ENCODE assay signal across 20 cellular contexts in the genomic region with DNA sequence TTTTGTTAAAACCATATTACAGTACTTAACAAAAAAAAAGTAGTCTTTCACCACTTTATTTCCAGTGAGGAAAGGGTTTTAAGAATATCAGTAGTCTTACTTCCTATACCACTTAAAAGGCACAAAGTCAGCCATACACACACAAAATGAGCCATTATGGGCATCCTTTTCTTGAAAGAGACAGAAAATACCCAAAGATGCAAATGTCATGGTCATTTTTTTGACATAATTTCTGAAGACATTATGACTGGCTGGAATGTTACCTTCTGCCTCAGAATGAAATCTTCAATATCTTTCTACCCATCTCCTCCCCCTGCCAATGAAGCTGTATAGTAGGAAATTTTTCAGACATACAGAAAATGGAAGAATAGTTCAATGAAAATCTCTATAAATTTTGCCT.
A peak's percentile ranks its signal among the peaks of the same experiment; 100 is the strongest.
DNase-seq lines count a peak whose midpoint lies in the region; ATAC-seq and TF ChIP-seq lines count a peak whose summit lies in the region.
"Had no signal": no experiment of that assay in that cellular context is flagged by ENCODE, and none has a peak within 500 bp of the region (broad histone marks: within the 10 kb centered on the region; RNA-seq: fewer than 3 reads in every experiment).

No MANE protein-coding gene starts in this region.

- no peaks in the 10 kb centered on the region for H3K9me3 Mint-ChIP-seq in activated naive CD4-positive, alpha-beta T cell treated with anti-CD3 and anti-CD28 coated beads, Interleukin-2, amount 50 U/mL, for 72 hours
- H3K9me3 Mint-ChIP-seq in activated naive CD4-positive, alpha-beta T cell treated with anti-CD3 and anti-CD28 coated beads for 36 hours, result no peaks in the 10 kb centered on the region
- no peaks in the 10 kb centered on the region for H3K9me3 Mint-ChIP-seq in memory B cell
- H3K9me3 Mint-ChIP-seq: activated CD4-positive, alpha-beta memory T cell treated with anti-CD3 and anti-CD28 coated beads, Interleukin-2, amount 10 ng/mL, durations not matched to agents 7 days and 5 days; CD4-positive, alpha-beta T cell; naive thymus-derived CD4-positive, alpha-beta T cell; WTC11 had no signal

- H3K27ac ChIP-seq in Panc1 (ENCODE audit: low read length), result no peak overlapping the region
- H3K27ac ChIP-seq in uterus, result peak overlapping the region; percentile 72 to 83

- intact Hi-C loops in activated naive CD4-positive, alpha-beta T cell treated with anti-CD3 and anti-CD28 coated beads for 36 hours (cut with micrococcal nuclease), result loop anchor here (1.0 kb wide), 1 partner anchor 8 kb away; no protein-coding TSS in a partner anchor
- intact Hi-C loops in Panc1 (cut with micrococcal nuclease; ENCODE audit: unreplicated experiment) (no loop called here), uterus (cut with DNase I; ENCODE audit: low total_unique reads) (no loop called here)

- BruUV-seq in Panc1 (replicated peaks; lab: Mats Ljungman, UMichigan), result TSS peak; percentile 29

- CTCF ChIA-PET in activated naive CD4-positive, alpha-beta T cell treated with anti-CD3 and anti-CD28 coated beads for 36 hours (lab: Charles Lee), result interaction anchor here (0.9 to 2.1 kb wide), 4 partner anchors 16 to 293 kb away, joined by 3 to 11 read pairs (median 5); no protein-coding TSS in a partner anchor
- CTCF ChIA-PET in Panc1 (lab: Charles Lee), result no interaction called here

- POLR2A ChIA-PET in Panc1 (lab: Charles Lee), result interaction anchor here (0.6 to 1.2 kb wide), 2 partner anchors 44 to 302 kb away, joined by 3 to 4 read pairs; no protein-coding TSS in a partner anchor

- TF ChIP-seq CTCF in Panc1 (IDR thresholded peaks at IDR 0.05) (no peak), uterus (IDR thresholded peaks at IDR 0.05) (no peak)

- no peaks in the 10 kb centered on the region for H3K36me3 ChIP-seq in Panc1 (ENCODE audit: control insufficient read depth, insufficient read depth, low read length)
- H3K36me3 ChIP-seq in uterus, result no peaks in the 10 kb centered on the region
- H3K36me3 ChIP-seq: pancreas had no signal

- ATAC-seq in activated naive CD4-positive, alpha-beta T cell treated with anti-CD3 and anti-CD28 coated beads, Interleukin-2, amount 50 U/mL, for 72 hours, result peak; percentile 83 to 87
- ATAC-seq in Panc1, result no peak
- no peak for ATAC-seq in memory B cell (ENCODE audit: low read depth)
- no peak for ATAC-seq in HG02623 (IDR thresholded peaks at IDR 0.05; ENCODE audit: unreplicated experiment)
- ATAC-seq: naive thymus-derived CD4-positive, alpha-beta T cell; right cardiac atrium; WTC11 had no signal

- in situ Hi-C loops in Panc1 (cut with HindIII; ENCODE audit: low pct_unique_long_range_greater_than_20kb, low sequenced_read_pairs), result no loop called here

- H3K4me3 Mint-ChIP-seq in activated naive CD4-positive, alpha-beta T cell treated with anti-CD3 and anti-CD28 coated beads for 36 hours, result no peak overlapping the region
- no peak overlapping the region for H3K4me3 Mint-ChIP-seq in memory B cell
- H3K4me3 Mint-ChIP-seq: activated CD4-positive, alpha-beta memory T cell treated with anti-CD3 and anti-CD28 coated beads, Interleukin-2, amount 10 ng/mL, durations not matched to agents 7 days and 5 days; CD4-positive, alpha-beta T cell; naive thymus-derived CD4-positive, alpha-beta T cell; WTC11 had no signal

- TF ChIP-seq POLR2A in uterus (IDR thresholded peaks at IDR 0.05), result no peak

- peaks cover 37% of the 10 kb centered on the region for H3K4me1 Mint-ChIP-seq in activated naive CD4-positive, alpha-beta T cell treated with anti-CD3 and anti-CD28 coated beads for 36 hours (ENCODE audit: low read depth)
- peaks cover 8% of the 10 kb centered on the region for H3K4me1 Mint-ChIP-seq in memory B cell

- H3K4me3 ChIP-seq in Panc1 (ENCODE audit: low read depth in 2 of 2, low read length in 2 of 2) (no peak overlapping the region), uterus (no peak overlapping the region)
- H3K4me3 ChIP-seq: pancreas had no signal

- H3K27ac Mint-ChIP-seq in activated naive CD4-positive, alpha-beta T cell treated with anti-CD3 and anti-CD28 coated beads, Interleukin-2, amount 50 U/mL, for 72 hours, result peak overlapping the region in 1 of 2 donors; percentile 73
- H3K27ac Mint-ChIP-seq in activated naive CD4-positive, alpha-beta T cell treated with anti-CD3 and anti-CD28 coated beads for 36 hours, result no peak overlapping the region
- peak overlapping the region; percentile 35 for H3K27ac Mint-ChIP-seq in memory B cell
- H3K27ac Mint-ChIP-seq: activated CD4-positive, alpha-beta memory T cell treated with anti-CD3 and anti-CD28 coated beads, Interleukin-2, amount 10 ng/mL, durations not matched to agents 7 days and 5 days; CD4-positive, alpha-beta T cell had no signal

- peaks cover 14% of the 10 kb centered on the region for H3K4me1 ChIP-seq in Panc1 (ENCODE audit: control insufficient read depth, insufficient read depth, low read length)
- peaks cover 0 to 16% of the 10 kb centered on the region in 2 donors for H3K4me1 ChIP-seq in uterus

- H3K36me3 Mint-ChIP-seq in activated naive CD4-positive, alpha-beta T cell treated with anti-CD3 and anti-CD28 coated beads, Interleukin-2, amount 50 U/mL, for 72 hours, result peaks cover 0 to 8% of the 10 kb centered on the region in 2 donors
- H3K36me3 Mint-ChIP-seq in activated naive CD4-positive, alpha-beta T cell treated with anti-CD3 and anti-CD28 coated beads for 36 hours (ENCODE audit: low read depth), result peaks cover 2% of the 10 kb centered on the region
- H3K36me3 Mint-ChIP-seq in memory B cell, result peaks cover 22% of the 10 kb centered on the region

- no peak for DNase-seq in activated naive CD4-positive, alpha-beta T cell treated with anti-CD3 and anti-CD28 coated beads, Interleukin-2, amount 50 U/mL, for 72 hours (ENCODE audit: low spot score in 2 of 2)
- DNase-seq in activated naive CD4-positive, alpha-beta T cell treated with anti-CD3 and anti-CD28 coated beads for 36 hours, result no peak
- DNase-seq in Panc1 (ENCODE audit: low read depth, low spot score) (no peak), memory B cell (ENCODE audit: low spot score in 2 of 2) (no peak), uterus (no peak), AG08396 (ENCODE audit: low spot score) (no peak)
- DNase-seq: activated CD4-positive, alpha-beta memory T cell treated with anti-CD3 and anti-CD28 coated beads, Interleukin-2, amount 10 ng/mL, durations not matched to agents 7 days and 5 days; CD4-positive, alpha-beta T cell; DMS 273 treated with DMSO at 0.1 percent for 48 hours; KBM-7; mesendoderm; naive thymus-derived CD4-positive, alpha-beta T cell; NCI-H2171; NCI-H524 treated with DMSO at 0.1 percent for 48 hours; right cardiac atrium; SK-N-SH; T1000 had no signal

- H3K27me3 ChIP-seq in Panc1 (ENCODE audit: control insufficient read depth, insufficient read depth, low read length), result no peaks in the 10 kb centered on the region
- H3K27me3 ChIP-seq in uterus, result no peaks in the 10 kb centered on the region
- H3K27me3 ChIP-seq: pancreas had no signal

- no peaks in the 10 kb centered on the region for H3K27me3 Mint-ChIP-seq in activated naive CD4-positive, alpha-beta T cell treated with anti-CD3 and anti-CD28 coated beads for 36 hours (ENCODE audit: low read depth)
- no peaks in the 10 kb centered on the region for H3K27me3 Mint-ChIP-seq in memory B cell
- H3K27me3 Mint-ChIP-seq: activated CD4-positive, alpha-beta memory T cell treated with anti-CD3 and anti-CD28 coated beads, Interleukin-2, amount 10 ng/mL, durations not matched to agents 7 days and 5 days; CD4-positive, alpha-beta T cell; naive thymus-derived CD4-positive, alpha-beta T cell had no signal

- H3K9me3 ChIP-seq in Panc1 (ENCODE audit: control insufficient read depth, insufficient read depth, low read depth, low read length) (no peaks in the 10 kb centered on the region), uterus (no peaks in the 10 kb centered on the region)
- H3K9me3 ChIP-seq: pancreas, SK-N-SH had no signal

Comparison
In these comparisons a context has a peak if more than half of its experiments do, and no peak if none do; other contexts are left out.
1. ATAC-seq: peak in activated naive CD4-positive, alpha-beta T cell treated with anti-CD3 and anti-CD28 coated beads, Interleukin-2, amount 50 U/mL, for 72 hours (2 of 2); none in Panc1 (single experiment), memory B cell (single experiment) and HG02623 (single experiment).